8 cellular contexts compared by ENCODE assay signal in genomic region chr4:54941994-54942552, GRCh38.
DNase-seq lines count a peak whose midpoint lies in the region; ATAC-seq lines count a peak whose summit lies in the region.

No MANE protein-coding gene starts in this region.

- peaks cover 16 to 51% (median 29%) of the 10 kb centered on the region in 3 donors for H3K4me1 Mint-ChIP-seq in naive B cell

- no peak for DNase-seq in activated CD4-positive, CD25-positive, alpha-beta regulatory T cell treated with anti-CD3 and anti-CD28 coated beads, Interleukin-2, amount 50 U/mL, for 72 hours
- DNase-seq in activated CD4-positive, alpha-beta T cell treated with anti-CD3 and anti-CD28 coated beads, Interleukin-2, amount 50 U/mL, for 48 hours, result peak; percentile 10 to 18
- peak; percentile 45 for DNase-seq in naive B cell
- no peak for DNase-seq in iPS-NIHi11 (ENCODE audit: low spot score)
- DNase-seq in NK-92 treated with Interleukin-12 subunit alpha and Interleukin-12 subunit beta, amount 100 ng/mL, for 24 hours (lab: John Stamatoyannopoulos, UW), result no peak
- no peak for DNase-seq in DMS 273 (lab: John Stamatoyannopoulos, UW; ENCODE audit: unreplicated experiment)

- no peaks in the 10 kb centered on the region for H3K9me3 Mint-ChIP-seq in naive B cell

- H3K36me3 Mint-ChIP-seq in naive B cell, result no peaks in the 10 kb centered on the region

- H3K27me3 Mint-ChIP-seq in naive B cell, result peaks cover 4 to 8% (median 5%) of the 10 kb centered on the region in 3 donors

- peak; percentile 59 to 60 for ATAC-seq in activated CD4-positive, CD25-positive, alpha-beta regulatory T cell treated with anti-CD3 and anti-CD28 coated beads, Interleukin-2, amount 50 U/mL, for 24 hours
- ATAC-seq in HG03354 (IDR thresholded peaks at IDR 0.05; ENCODE audit: poor library complexity, severe bottlenecking, unreplicated experiment) (peak; percentile 85), naive B cell (ENCODE audit: low read depth in 2 of 2) (peak; percentile 54 to 71)

- H3K4me3 Mint-ChIP-seq in naive B cell, result peak overlapping the region; percentile 72 to 89 (median 80)

- peak overlapping the region; percentile 50 to 98 (median 90) for H3K27ac Mint-ChIP-seq in naive B cell

Comparison
In these comparisons a context has a peak if more than half of its experiments do, and no peak if none do; other contexts are left out.
1. DNase-seq: peak in activated CD4-positive, alpha-beta T cell treated with anti-CD3 and anti-CD28 coated beads, Interleukin-2, amount 50 U/mL, for 48 hours (2 of 2) and naive B cell (single experiment); none in activated CD4-positive, CD25-positive, alpha-beta regulatory T cell treated with anti-CD3 and anti-CD28 coated beads, Interleukin-2, amount 50 U/mL, for 72 hours (single experiment), iPS-NIHi11 (single experiment), NK-92 treated with Interleukin-12 subunit alpha and Interleukin-12 subunit beta, amount 100 ng/mL, for 24 hours (single experiment) and DMS 273 (single experiment).
2. Peak in every context shown above with its lines, with median percentiles within 50 percentile points of each other: ATAC-seq.